ENCODE assay signal across 8 cellular contexts in the genomic region with DNA sequence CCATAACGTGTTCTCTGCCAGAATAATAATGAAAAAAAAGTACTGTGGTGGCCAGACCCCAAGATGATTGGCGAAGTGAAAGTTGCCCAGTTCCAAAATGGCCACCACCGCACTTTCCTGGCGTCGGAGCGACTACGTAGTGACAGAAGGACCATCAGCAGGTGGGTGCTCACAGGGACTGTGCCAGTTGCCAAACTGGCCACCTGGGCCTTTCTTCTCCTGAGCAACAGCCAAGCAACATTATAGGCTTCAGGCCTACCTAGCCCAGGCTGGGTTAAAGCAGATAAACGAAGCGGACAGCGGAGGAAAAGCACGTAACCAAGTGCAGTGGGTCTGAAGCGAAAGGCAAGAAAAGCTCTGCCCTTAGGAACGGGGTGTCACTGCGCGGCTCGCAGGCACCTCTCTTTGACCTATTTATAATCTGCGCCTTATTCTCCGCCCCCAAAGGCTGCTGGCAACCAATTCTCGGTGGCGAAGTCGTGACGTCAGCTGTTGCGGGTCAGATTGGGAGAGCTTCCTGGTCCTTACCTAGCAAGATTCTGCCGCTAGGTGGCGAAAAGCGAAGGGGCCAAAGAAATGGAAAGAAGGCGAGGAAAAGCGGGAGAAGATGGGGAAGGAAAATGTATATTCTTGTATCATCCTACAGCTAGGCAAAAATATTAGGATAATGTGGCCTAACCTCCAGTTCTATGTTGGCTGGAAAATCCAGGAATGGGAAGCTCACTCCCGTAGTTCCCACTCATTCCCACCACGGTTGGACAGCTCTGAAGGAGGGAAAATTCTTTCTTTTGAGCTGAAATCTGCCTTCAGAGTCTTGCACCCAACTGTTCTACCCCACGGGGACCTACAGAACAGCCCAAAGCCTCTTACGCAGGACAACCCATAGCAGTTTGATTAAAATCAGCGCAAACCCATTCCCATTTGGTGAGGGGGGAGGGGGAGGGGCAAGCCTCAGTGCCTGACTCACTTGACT. TPM values are rescaled to one million over a fixed set of nuclear protein-coding genes. Genes with fewer than 3 reads are reported as not detected.
DNase-seq lines count a peak whose midpoint lies in the region; ATAC-seq, FAIRE-seq and TF ChIP-seq lines count a peak whose summit lies in the region.

No MANE protein-coding gene starts in this region.

- no peaks in the 10 kb centered on the region for H3K9me3 Mint-ChIP-seq in natural killer cell

- peak; percentile 76 for FAIRE-seq in RCC 7860 (lab: Jason Lieb, UNC)

- H3K27ac Mint-ChIP-seq in natural killer cell: peak overlapping the region; percentile 99

- H3K36me3 Mint-ChIP-seq in natural killer cell: no peaks in the 10 kb centered on the region

- H3K4me1 ChIP-seq in Karpas-422 (ENCODE audit: low read length): peaks cover 3% of the 10 kb centered on the region; the same call in 1 of the 2 replicates

- peaks cover 14% of the 10 kb centered on the region in 2 donors for H3K4me1 Mint-ChIP-seq in natural killer cell

- H3K4me3 ChIP-seq in Karpas-422 (ENCODE audit: low read length): peak overlapping the region; percentile 65
- H3K4me3 ChIP-seq in fibroblast of mammary gland (ENCODE audit: control insufficient read depth, low read depth, low read length): peak overlapping the region; percentile 53

- H3K27me3 ChIP-seq in Karpas-422 (ENCODE audit: low read length): no peaks in the 10 kb centered on the region

- H3K4me2 ChIP-seq in Karpas-422 (ENCODE audit: low read depth, low read length, poor library complexity, severe bottlenecking): peak overlapping the region; percentile 74

- H3K27me3 Mint-ChIP-seq in natural killer cell (ENCODE audit: low read depth in 2 of 2): peaks cover 0 to 6% of the 10 kb centered on the region in 2 donors

- peak overlapping the region; percentile 67 for H3K9ac ChIP-seq in Karpas-422 (ENCODE audit: low read length)

- intact Hi-C loops in natural killer cell (cut with micrococcal nuclease): loop anchor here (1.0 to 2.0 kb wide), 2 partner anchors 103 to 185 kb away; no protein-coding TSS in a partner anchor

- no peaks in the 10 kb centered on the region for H4K20me1 ChIP-seq in Karpas-422 (ENCODE audit: insufficient read depth, low read depth, low read length)

- H3K79me2 ChIP-seq in Karpas-422 (ENCODE audit: low read length): no peaks in the 10 kb centered on the region

- no peaks in the 10 kb centered on the region for H3K36me3 ChIP-seq in Karpas-422 (ENCODE audit: insufficient read depth, low read length)

- TF ChIP-seq CTCF in fibroblast of mammary gland (conservative IDR thresholded peaks at IDR 0.05; ENCODE audit: control insufficient read depth, insufficient read depth, low read depth, low read length): peak; percentile 95
- TF ChIP-seq CTCF in natural killer cell (IDR thresholded peaks at IDR 0.05): peak; percentile 95

- no peaks in the 10 kb centered on the region for H3K9me2 ChIP-seq in Karpas-422 (replicated peaks; ENCODE audit: insufficient read depth, low read length)

- ATAC-seq in GM21825 (IDR thresholded peaks at IDR 0.05; ENCODE audit: unreplicated experiment) (peak; percentile 96), natural killer cell (peak; percentile 93 to 98 (median 94))

- DNase-seq in Daoy (ENCODE audit: low read depth) (peak; percentile 99), Karpas-422 (peak; percentile 99), RCC 7860 (ENCODE audit: low spot score) (peak; percentile 76), fibroblast of mammary gland (ENCODE audit: low read depth) (peak; percentile 94), natural killer cell (peak; percentile 96)
- peak; percentile 92 to 96 for DNase-seq in activated T-helper 1 cell treated with anti-CD3 and anti-CD28 coated beads, Interleukin-2, amount 50 U/mL, for 16 hours (ENCODE audit: low read depth in 1 of 2, low spot score in 1 of 2)
- DNase-seq in stimulated activated naive CD4-positive, alpha-beta T cell treated with Interleukin-2 at 50 U/mL for 16 hours (lab: John Stamatoyannopoulos, UW): peak; percentile 96

- H3K27ac ChIP-seq in Karpas-422 (ENCODE audit: low read length): peak overlapping the region; percentile 43; the same call in 1 of the 2 replicates

- no peaks in the 10 kb centered on the region for H3K9me3 ChIP-seq in Karpas-422 (ENCODE audit: low read length)

- H2AFZ ChIP-seq in Karpas-422 (ENCODE audit: low read length): peak overlapping the region; percentile 83; the same call in 1 of the 2 replicates

- peak overlapping the region; percentile 96 for H3K4me3 Mint-ChIP-seq in natural killer cell

RNA-seq across cellular contexts. Expression of a gene that starts 6.9 kb away (rescaled TPM):
- not detected in 2 replicates for total RNA-seq in Daoy (2014; rRNA removed; shearing (Covaris generic))
- not detected in 2 replicates for total RNA-seq in Karpas-422 (2014; rRNA removed; shearing (Covaris generic); ENCODE audit: low replicate concordance)
- not detected for total RNA-seq in natural killer cell

RNA-seq across cellular contexts. Expression of a gene that starts 17.0 kb away (rescaled TPM):
- 1.3 and 4.3 TPM in 2 replicates for total RNA-seq in Daoy (2014; rRNA removed; shearing (Covaris generic))
- 9.9 and 10.5 TPM in 2 replicates for total RNA-seq in Karpas-422 (2014; rRNA removed; shearing (Covaris generic); ENCODE audit: low replicate concordance)
- total RNA-seq in natural killer cell: 10 to 100 TPM in 2 of 3 donors, 1 to 10 TPM in 1; 7.6 to 12.8 (median 10.9) TPM

RNA-seq across cellular contexts. Expression of a gene that starts 31.0 kb away (rescaled TPM):
- total RNA-seq in Daoy (2014; rRNA removed; shearing (Covaris generic)): 0.57 TPM in 1 of 2 replicates, not detected in the other
- total RNA-seq in Karpas-422 (2014; rRNA removed; shearing (Covaris generic); ENCODE audit: low replicate concordance): not detected in 2 replicates
- total RNA-seq in natural killer cell: 10 to 100 TPM in 1 of 3 donors, 1 to 10 TPM in 1, not detected in 1; 2.9 to 12.8 TPM

Comparison
In these comparisons a context has a peak if more than half of its experiments do, and no peak if none do; other contexts are left out.
1. Peak in every context shown above with its lines: DNase-seq, ATAC-seq, H3K4me3 ChIP-seq and H3K27ac ChIP-seq.